9 cellular contexts compared by ENCODE assay signal in genomic region chr10:79347894-79348639, GRCh38. TPM values are rescaled to one million over a fixed set of nuclear protein-coding genes. Genes with fewer than 3 reads are reported as not detected.
DNase-seq lines count a peak whose midpoint lies in the region; ATAC-seq, FAIRE-seq and TF ChIP-seq lines count a peak whose summit lies in the region.
"Had no signal": no experiment of that assay in that cellular context is flagged by ENCODE, and none has a peak within 500 bp of the region (broad histone marks: within the 10 kb centered on the region; RNA-seq: fewer than 3 reads in every experiment).

No MANE protein-coding gene starts in this region.

- POLR2A ChIA-PET in H1 (lab: Charles Lee; ENCODE audit: partially characterized antibody) = interaction anchor here (0.7 to 2.2 kb wide), 10 partner anchors 10 to 804 kb away, joined by 3 to 12 read pairs (median 4); no protein-coding TSS in a partner anchor

- peak overlapping the region; percentile 93 for H3K4me3 Mint-ChIP-seq in HFFc6

- no peak overlapping the region for H3K23ac ChIP-seq in H1 (ENCODE audit: insufficient read length)

- H3K27me3 ChIP-seq in H1 (replicated peaks in 1 of 4; ENCODE audit: control insufficient read depth in 3 of 4, extremely low read depth in 1 of 4, insufficient read depth in 3 of 4, low read length in 3 of 4) = no peaks in the 10 kb centered on the region

- ATAC-seq in mucosa of descending colon = peak; percentile 75

- H4K20me1 ChIP-seq in H1 (replicated peaks in 1 of 2; ENCODE audit: control insufficient read depth in 1 of 2, insufficient read depth in 2 of 2, low read length in 2 of 2) = peaks cover 12 to 17% of the 10 kb centered on the region in 2 experiments

- no peak; a peak in 2 of 3 replicates for TF ChIP-seq POLR2A in H1 (IDR thresholded peaks at IDR 0.05; ENCODE audit: control extremely low read depth in 1 of 2, low read depth in 2 of 2, low read length in 2 of 2)

- H3K36me3 Mint-ChIP-seq in HFFc6 (ENCODE audit: low read depth) = peaks cover 33% of the 10 kb centered on the region

- peaks cover 0 to 11% of the 10 kb centered on the region in 2 experiments; a peak in 1 of 4 replicates for H3K79me2 ChIP-seq in H1 (ENCODE audit: control insufficient read depth in 1 of 2, insufficient read depth in 2 of 2, low read length in 2 of 2)

- peaks cover 8% of the 10 kb centered on the region; the same call in 1 of the 2 replicates for H3K23me2 ChIP-seq in H1 (ENCODE audit: low read depth, low read length)

- H3K4me1 Mint-ChIP-seq in HFFc6 (ENCODE audit: low read depth) = peaks cover 19% of the 10 kb centered on the region

- H3K18ac ChIP-seq in H1 (ENCODE audit: extremely low read depth, low read length) = peak overlapping the region; percentile 93

- H2BK20ac ChIP-seq in H1 (ENCODE audit: low read length) = no peak overlapping the region

- H2BK12ac ChIP-seq in H1 (ENCODE audit: low read depth, low read length) = no peak overlapping the region

- no peak overlapping the region for H2AK5ac ChIP-seq in H1 (ENCODE audit: low read depth, low read length)

- H4K5ac ChIP-seq in H1 (ENCODE audit: insufficient read length, low read depth, low read length) = peak overlapping the region; percentile 31

- DNase-seq in NCI-H1105 (lab: John Stamatoyannopoulos, UW) (peak; percentile 2), NCI-H1105 treated with DMSO at 0.1 percent for 48 hours (lab: John Stamatoyannopoulos, UW) (no peak), HFFc6 (peak; percentile 33), NCI-H128 (lab: John Stamatoyannopoulos, UW; ENCODE audit: unreplicated experiment) (peak; percentile 16), H1 (ENCODE audit: low read depth in 1 of 2, low spot score in 2 of 2) (peak in 1 of 2 experiments; percentile 64), mucosa of descending colon (peak; percentile 79 to 91 (median 87))
- peak; percentile 90 for DNase-seq in activated CD8-positive, alpha-beta memory T cell treated with anti-CD3 and anti-CD28 coated beads for 24 hours
- peak; percentile 65 for DNase-seq in stimulated activated CD8-positive, alpha-beta memory T cell treated with anti-CD3 and anti-CD28 coated beads, Interleukin-4, amount 100 ng/mL, for 24 hours (ENCODE audit: low read depth)

- H3K27ac Mint-ChIP-seq in HFFc6 = peak overlapping the region; percentile 89

- peak overlapping the region; percentile 29; the same call in 1 of the 2 replicates for H2BK15ac ChIP-seq in H1 (ENCODE audit: low read length)

- no peak overlapping the region for H3K14ac ChIP-seq in H1 (ENCODE audit: insufficient read length)

- H3K4me1 ChIP-seq in H1 (replicated peaks in 1 of 4; ENCODE audit: control insufficient read depth in 3 of 4, insufficient read depth in 4 of 4, low read length in 3 of 4) = peaks cover 0 to 14% (median 6%) of the 10 kb centered on the region in 4 experiments; a peak in 6 of 7 replicates
- H3K4me1 ChIP-seq in mucosa of descending colon (ENCODE audit: low read depth) = peaks cover 17% of the 10 kb centered on the region

- H4K91ac ChIP-seq in H1 (replicated peaks; ENCODE audit: insufficient read length, low read length) = peak overlapping the region; percentile 94

- peak overlapping the region; percentile 64 to 92 for H3K4me2 ChIP-seq in H1 (ENCODE audit: insufficient read depth in 1 of 2, low read depth in 2 of 2, low read length in 2 of 2)

- no peak overlapping the region for H2BK5ac ChIP-seq in H1 (ENCODE audit: low read depth, low read length)

- TF ChIP-seq CTCF in HFFc6 (IDR thresholded peaks at IDR 0.05) (no peak), H1 (IDR thresholded peaks at IDR 0.05; ENCODE audit: control extremely low read depth in 1 of 3, insufficient read depth in 1 of 3, low read depth in 1 of 3, low read length in 3 of 3) (no peak), mucosa of descending colon (IDR thresholded peaks at IDR 0.05) (no peak)

- CTCF ChIA-PET in H1 (lab: Charles Lee; ENCODE audit: partially characterized antibody) = interaction anchor here (0.7 to 6.6 kb wide), 10 partner anchors 10 to 540 kb away, joined by 3 to 50 read pairs (median 4); no protein-coding TSS in a partner anchor

- peaks cover 15% of the 10 kb centered on the region; the same call in 1 of the 2 replicates for H3K79me1 ChIP-seq in H1 (ENCODE audit: low read depth, low read length)

- H3K4ac ChIP-seq in H1 (replicated peaks; ENCODE audit: insufficient read length, low read depth, low read length) = no peak overlapping the region

- TF ChIP-seq EP300 in H1 (IDR thresholded peaks at IDR 0.05; ENCODE audit: borderline replicate concordance in 1 of 2, low read depth in 2 of 2, low read length in 2 of 2) = no peak

- H3K9ac ChIP-seq in H1 (replicated peaks in 1 of 4; ENCODE audit: extremely low read depth in 1 of 4, low read depth in 3 of 4, low read length in 3 of 4) = peak overlapping the region; percentile 21 to 66 (median 48); a peak in 6 of 7 replicates

- WGBS in H1 (ENCODE audit: extremely low coverage in 1 of 2, insufficient coverage in 1 of 2, insufficient read length in 1 of 2, insufficient replicate concordance in 2 of 2, low coverage in 1 of 2, low lambda C conversion rate in 2 of 2, missing lambda C conversion rate in 1 of 2), 2 experiments = 21% methylated on average over 27 of the region's 34 CpGs; no CpG with 5 or more reads in 1 of the 2 experiments

- no peak overlapping the region for H3K27ac ChIP-seq in H1 (ENCODE audit: low read depth, low read length)

- no peaks in the 10 kb centered on the region for H3K9me3 ChIP-seq in H1 (ENCODE audit: insufficient read depth in 2 of 2, low read depth in 1 of 2, low read length in 1 of 2)
- H3K9me3 ChIP-seq in mucosa of descending colon = no peaks in the 10 kb centered on the region

- H2AFZ ChIP-seq in H1 (ENCODE audit: low read length) = peak overlapping the region; percentile 13; the same call in 1 of the 2 replicates

- intact Hi-C loops in mucosa of descending colon (cut with DNase I, micrococcal nuclease) = no loop called here

- H3K56ac ChIP-seq in H1 (replicated peaks; ENCODE audit: insufficient read length, low read depth, low read length) = no peak overlapping the region

- H3K9me3 Mint-ChIP-seq in HFFc6 = no peaks in the 10 kb centered on the region

- no peak overlapping the region for H2BK120ac ChIP-seq in H1 (replicated peaks; ENCODE audit: low read depth, low read length)

- peak overlapping the region; percentile 92 for H4K8ac ChIP-seq in H1 (ENCODE audit: extremely low read depth, insufficient read depth, low read length)

- no peak for FAIRE-seq in H1 (lab: Jason Lieb, UNC)
- FAIRE-seq: G401.6 had no signal

- H3K36me3 ChIP-seq in H1 (ENCODE audit: control insufficient read depth in 2 of 4, insufficient read depth in 4 of 4, low read length in 3 of 4) = peaks cover 14 to 37% (median 25%) of the 10 kb centered on the region in 4 experiments; a peak in 7 of 8 replicates
- H3K36me3 ChIP-seq in mucosa of descending colon (ENCODE audit: low read depth) = peaks cover 9% of the 10 kb centered on the region

- no peak for TF ChIP-seq RAD21 in H1 (IDR thresholded peaks at IDR 0.05 in 1 of 2, conservative IDR thresholded peaks at IDR 0.05 in 1 of 2; ENCODE audit: low read depth in 2 of 2, low read length in 2 of 2)

- H3K27me3 Mint-ChIP-seq in HFFc6 (ENCODE audit: insufficient read depth) = peaks cover 4% of the 10 kb centered on the region

- peak overlapping the region; percentile 54 to 77 (median 58) for H3K4me3 ChIP-seq in H1 (ENCODE audit: extremely low read depth in 1 of 4, insufficient read depth in 2 of 4, low read depth in 3 of 4, low read length in 4 of 4)
- H3K4me3 ChIP-seq in mucosa of descending colon = peak overlapping the region; percentile 83

TF ChIP-seq in H1, 55 proteins besides CTCF, POLR2A, EP300 and RAD21:
- TF ChIP-seq KDM4A (IDR thresholded peaks at IDR 0.05; ENCODE audit: low read depth, low read length, severe bottlenecking) (peak; percentile 61), RBBP5 (IDR thresholded peaks at IDR 0.05; ENCODE audit: borderline replicate concordance, low read depth, low read length) (no peak), ASH2L (IDR thresholded peaks at IDR 0.05; ENCODE audit: low read length) (no peak), RFX5 (IDR thresholded peaks at IDR 0.05; ENCODE audit: borderline replicate concordance, low read depth, low read length) (no peak), FOSL1 (IDR thresholded peaks at IDR 0.05; ENCODE audit: insufficient read depth, low read depth, low read length) (no peak), TAF1 (IDR thresholded peaks at IDR 0.05; ENCODE audit: low read depth, low read length) (0 out of 2 replicates have a peak, but pooled peaks have one; percentile 25), YY1 (IDR thresholded peaks at IDR 0.05; ENCODE audit: low read depth, low read length) (no peak), CEBPB (IDR thresholded peaks at IDR 0.05; ENCODE audit: low read depth, low read length) (peak; percentile 70), PHF8 (conservative IDR thresholded peaks at IDR 0.05; ENCODE audit: low read depth, low read length) (peak; percentile 64; the same call in 1 of the 2 replicates), E2F6 (IDR thresholded peaks at IDR 0.05) (peak; percentile 68), CHD1 (IDR thresholded peaks at IDR 0.05; ENCODE audit: low read depth, low read length) (no peak)
- TF ChIP-seq, protein P1, sequence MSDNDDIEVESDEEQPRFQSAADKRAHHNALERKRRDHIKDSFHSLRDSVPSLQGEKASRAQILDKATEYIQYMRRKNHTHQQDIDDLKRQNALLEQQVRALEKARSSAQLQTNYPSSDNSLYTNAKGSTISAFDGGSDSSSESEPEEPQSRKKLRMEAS (IDR thresholded peaks at IDR 0.05) = peak; percentile 75

RNA-seq across cellular contexts. Expression of gene PPIF, which starts 0.8 kb away (rescaled TPM):
- 100 to 1,000 TPM in 3 of 6 experiments, 10 to 100 TPM in 3; 66.1 to 109 (median 98.9) TPM for total RNA-seq in HFFc6 (2021; fragmentation: NEBNext Ultra II Directional; extraction: Animal tissue kit (Norgen Biotek cat#: 25700))
- 70.2 and 74.9 TPM in 2 replicates for total RNA-seq in H1 (2021; fragmentation: NEBNext Ultra II Directional; extraction: Animal tissue kit (Norgen Biotek cat#: 25700))
- polyA plus RNA-seq in H1 (2011; rRNA removed) = 77.6 and 107 TPM in 2 replicates
- 91.0 TPM for polyA plus RNA-seq in H1 (2011; cell fraction: cytosol; rRNA removed)
- 104 TPM for polyA plus RNA-seq in H1 (2011; cell fraction: nucleus; rRNA removed)
- polyA plus RNA-seq in H1 (2012, experiment 1 of 2) = 66.7 to 100 TPM (median 84.3 TPM) in 4 replicates
- polyA plus RNA-seq in H1 (2012, experiment 2 of 2) = 67.0 TPM
- 54.5 TPM for polyA plus RNA-seq in H1 (2013, experiment 1 of 2)
- polyA plus RNA-seq in H1 (2013, experiment 2 of 2) = 54.9 TPM
- 62.8 and 81.2 TPM in 2 replicates for polyA minus RNA-seq in H1 (2011; rRNA and poly(A)+ RNA removed)
- 40.5 TPM for polyA minus RNA-seq in H1 (2011; cell fraction: cytosol; rRNA and poly(A)+ RNA removed)
- polyA minus RNA-seq in H1 (2011; cell fraction: nucleus; rRNA and poly(A)+ RNA removed) = 52.5 TPM
- 10 to 100 TPM; 54.6 to 88.5 (median 77.3) TPM for total RNA-seq in mucosa of descending colon
